9 cellular contexts compared by ENCODE assay signal in genomic region chr18:43279015-43279758, GRCh38. TPM values are rescaled to one million over a fixed set of nuclear protein-coding genes. Genes with fewer than 3 reads are reported as not detected.
DNase-seq lines count a peak whose midpoint lies in the region; ATAC-seq and TF ChIP-seq lines count a peak whose summit lies in the region.
"Had no signal": no experiment of that assay in that cellular context is flagged by ENCODE, and none has a peak within 500 bp of the region (broad histone marks: within the 10 kb centered on the region; RNA-seq: fewer than 3 reads in every experiment).

No MANE protein-coding gene starts in this region.

- H3K4me1 Mint-ChIP-seq in endothelial cell (ENCODE audit: unreplicated experiment) (peaks cover 2% of the 10 kb centered on the region), osteocyte (ENCODE audit: unreplicated experiment) (peaks cover 1% of the 10 kb centered on the region)

- H3K27ac Mint-ChIP-seq in endothelial cell (ENCODE audit: unreplicated experiment) (no peak overlapping the region), osteocyte (ENCODE audit: unreplicated experiment) (no peak overlapping the region)

- in situ Hi-C loops in SK-MEL-5 (cut with HindIII; ENCODE audit: low pct_unique_long_range_greater_than_20kb, low sequenced_read_pairs) (no loop called here), GM13976 (cut with MboI; ENCODE audit: low sequenced_read_pairs, unreplicated experiment) (no loop called here)

- ATAC-seq in GM18870 (IDR thresholded peaks at IDR 0.05; ENCODE audit: unreplicated experiment) (peak; percentile 61), GM21619 (IDR thresholded peaks at IDR 0.05; ENCODE audit: unreplicated experiment) (no peak)

- H3K4me3 Mint-ChIP-seq in endothelial cell (ENCODE audit: unreplicated experiment) (no peak overlapping the region), osteocyte (ENCODE audit: unreplicated experiment) (no peak overlapping the region)

- H3K9me3 Mint-ChIP-seq in endothelial cell (ENCODE audit: unreplicated experiment) (no peaks in the 10 kb centered on the region), osteocyte (ENCODE audit: unreplicated experiment) (no peaks in the 10 kb centered on the region)

- peak; percentile 44 for DNase-seq in NCI-H1048 (lab: John Stamatoyannopoulos, UW)
- DNase-seq in SK-MEL-5 (ENCODE audit: low read depth, low spot score) = peak; percentile 23
- peak; percentile 50 for DNase-seq in middle frontal gyrus (ENCODE audit: extremely low spot score, low spot score)
- DNase-seq in endothelial cell (ENCODE audit: low spot score) = no peak
- no peak for DNase-seq in osteocyte (ENCODE audit: extremely low spot score, unreplicated experiment)
- no peak for DNase-seq in GM13976 (ENCODE audit: low spot score)

- H3K36me3 Mint-ChIP-seq in endothelial cell (ENCODE audit: low read depth, unreplicated experiment) (no peaks in the 10 kb centered on the region), osteocyte (ENCODE audit: unreplicated experiment) (no peaks in the 10 kb centered on the region)

- TF ChIP-seq CTCF in endothelial cell (IDR thresholded peaks at IDR 0.05; ENCODE audit: unreplicated experiment) (no peak), osteocyte (IDR thresholded peaks at IDR 0.05) (no peak), GM13976 (IDR thresholded peaks at IDR 0.05; ENCODE audit: borderline replicate concordance, control extremely low read depth, extremely low read depth, insufficient read depth, missing control alignments) (no peak)

- H3K27me3 Mint-ChIP-seq in endothelial cell (ENCODE audit: unreplicated experiment) (no peaks in the 10 kb centered on the region), osteocyte (ENCODE audit: unreplicated experiment) (peaks cover 30% of the 10 kb centered on the region)

RNA-seq across cellular contexts. Expression of gene SYT4, which starts 1.9 kb away (rescaled TPM):
- not detected in 2 replicates for total RNA-seq in SK-MEL-5 (2014; rRNA removed; shearing (Covaris generic))
- polyA plus RNA-seq in SK-MEL-5 (2015; cell fraction: cytosol; rRNA removed) = not detected in 2 replicates
- not detected in 2 replicates for polyA plus RNA-seq in SK-MEL-5 (2015; cell fraction: nucleus; rRNA removed)
- total RNA-seq in endothelial cell (ENCODE audit: unreplicated experiment) (0.26 TPM), osteocyte (not detected in 2 replicates)
- total RNA-seq: thoracic aorta had no signal

Comparison
In these comparisons a context has a peak if more than half of its experiments do, and no peak if none do; other contexts are left out.
1. DNase-seq: peak in NCI-H1048 (single experiment), SK-MEL-5 (single experiment) and middle frontal gyrus (single experiment); none in endothelial cell (single experiment), osteocyte (single experiment) and GM13976 (single experiment).